1 cellular context compared by ENCODE assay signal in genomic region chr6:32607988-32608298, GRCh38.
TF ChIP-seq lines count a peak whose summit lies in the region.

No MANE protein-coding gene starts in this region.

TF ChIP-seq in SK-N-SH, 30 proteins besides CTCF, POLR2A, EP300 and RAD21:
- TF ChIP-seq GATA2 (CRISPR knock-in tag; IDR thresholded peaks at IDR 0.05) (no peak), TAF1 (IDR thresholded peaks at IDR 0.05; ENCODE audit: borderline replicate concordance, low read depth, low read length) (no peak), MXI1 (IDR thresholded peaks at IDR 0.05; ENCODE audit: low read depth, low read length) (no peak), FOXJ3 (CRISPR knock-in tag; IDR thresholded peaks at IDR 0.05) (no peak), RCOR1 (IDR thresholded peaks at IDR 0.05; ENCODE audit: low read length) (no peak), SMC3 (IDR thresholded peaks at IDR 0.05; ENCODE audit: low read depth, low read length) (no peak)
